Comparison of ENCODE assay signal across 15 cellular contexts in the genomic region with DNA sequence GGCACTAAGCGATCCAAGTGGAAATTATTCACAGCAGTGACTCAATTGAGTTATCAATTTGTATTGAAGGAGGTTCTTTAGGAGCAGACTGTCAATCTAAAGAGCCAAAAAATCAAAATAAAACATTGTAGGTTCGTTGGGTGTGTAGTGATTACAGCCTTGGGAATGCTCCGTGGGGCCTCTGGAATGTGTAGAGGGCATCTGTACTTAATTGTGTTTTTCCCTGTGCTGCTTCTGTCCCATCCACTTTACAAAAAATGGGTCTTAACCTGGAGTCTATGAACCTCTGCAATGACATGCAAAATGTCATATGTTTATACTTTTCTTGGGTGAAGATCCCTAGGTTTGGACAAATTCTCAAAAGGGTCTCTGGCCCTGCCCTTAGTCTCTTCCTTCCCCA.
DNase-seq lines count a peak whose midpoint lies in the region; ATAC-seq, FAIRE-seq and TF ChIP-seq lines count a peak whose summit lies in the region.
"Had no signal": no experiment of that assay in that cellular context is flagged by ENCODE, and none has a peak within 500 bp of the region (broad histone marks: within the 10 kb centered on the region; RNA-seq: fewer than 3 reads in every experiment).

No MANE protein-coding gene starts in this region.

- H3K36me3 ChIP-seq in PC-3 (ENCODE audit: low read depth, low read length) (no peaks in the 10 kb centered on the region), endothelial cell of umbilical vein (ENCODE audit: control insufficient read depth in 2 of 2, extremely low read depth in 1 of 2, insufficient read depth in 2 of 2, low read length in 2 of 2) (no peaks in the 10 kb centered on the region), gastrocnemius medialis (no peaks in the 10 kb centered on the region)

- peak overlapping the region; percentile 83 for H3K27ac Mint-ChIP-seq in progenitor cell of endocrine pancreas

- no peaks in the 10 kb centered on the region for H3K9me2 ChIP-seq in PC-3 (replicated peaks; ENCODE audit: low read length)

- no peak overlapping the region for H3K27ac ChIP-seq in PC-3 (ENCODE audit: low read length)
- H3K27ac ChIP-seq in endothelial cell of umbilical vein (ENCODE audit: insufficient read depth, low read depth, low read length): no peak overlapping the region
- no peak overlapping the region for H3K27ac ChIP-seq in gastrocnemius medialis

- no peaks in the 10 kb centered on the region for H3K9me1 ChIP-seq in endothelial cell of umbilical vein (replicated peaks; ENCODE audit: control insufficient read depth, extremely low read depth, insufficient read depth, low read length)

- H3K9me3 ChIP-seq in PC-3 (ENCODE audit: low read length) (no peaks in the 10 kb centered on the region), endothelial cell of umbilical vein (replicated peaks; ENCODE audit: control insufficient read depth, insufficient read depth, low read length) (no peaks in the 10 kb centered on the region), gastrocnemius medialis (no peaks in the 10 kb centered on the region)

- intact Hi-C loops in PC-3 (cut with micrococcal nuclease) (no loop called here), endothelial cell of umbilical vein (cut with micrococcal nuclease) (no loop called here), gastrocnemius medialis (cut with DNase I; ENCODE audit: low total_unique reads) (no loop called here)

- H3K4me3 ChIP-seq in PC-3 (ENCODE audit: low read length) (no peak overlapping the region), endothelial cell of umbilical vein (replicated peaks in 1 of 3; ENCODE audit: insufficient read depth in 1 of 3, low read depth in 1 of 3, low read length in 3 of 3) (no peak overlapping the region), gastrocnemius medialis (no peak overlapping the region)

- BruUV-seq in PC-3 (replicated peaks; lab: Mats Ljungman, UMichigan): no TSS peak
- BruUV-seq in endothelial cell of umbilical vein (replicated peaks; lab: Mats Ljungman, UMichigan): no TSS peak

- FAIRE-seq in endothelial cell of umbilical vein (lab: Jason Lieb, UNC): peak; percentile 35
- FAIRE-seq: G401.6 had no signal

- no peaks in the 10 kb centered on the region for H3K9me3 Mint-ChIP-seq in progenitor cell of endocrine pancreas (ENCODE audit: low read depth)
- H3K9me3 Mint-ChIP-seq: CD8-positive, alpha-beta T cell had no signal

- H3K79me2 ChIP-seq in PC-3 (ENCODE audit: low read length) (no peaks in the 10 kb centered on the region), endothelial cell of umbilical vein (ENCODE audit: control insufficient read depth, insufficient read depth, low read length) (no peaks in the 10 kb centered on the region)

- H3K27me3 ChIP-seq in PC-3 (ENCODE audit: low read length) (no peaks in the 10 kb centered on the region), endothelial cell of umbilical vein (ENCODE audit: control insufficient read depth in 2 of 2, insufficient read depth in 2 of 2, low read length in 2 of 2) (no peaks in the 10 kb centered on the region), gastrocnemius medialis (no peaks in the 10 kb centered on the region)

- TF ChIP-seq POLR2A in endothelial cell of umbilical vein (IDR thresholded peaks at IDR 0.05; ENCODE audit: low read depth, low read length) (no peak), GM18505 (IDR thresholded peaks at IDR 0.05; ENCODE audit: borderline replicate concordance, extremely low read depth, insufficient read depth, insufficient read length) (no peak), gastrocnemius medialis (IDR thresholded peaks at IDR 0.05) (no peak)

- in situ Hi-C loops in gastrocnemius medialis (cut with MboI; ENCODE audit: low sequenced_read_pairs in 4 of 4): no loop called here

- peaks cover 8% of the 10 kb centered on the region for H3K36me3 Mint-ChIP-seq in progenitor cell of endocrine pancreas (ENCODE audit: insufficient read depth)

- no peak for TF ChIP-seq CTCF in PC-3 (conservative IDR thresholded peaks at IDR 0.05; ENCODE audit: low read depth, low read length)
- no peak for TF ChIP-seq CTCF in endothelial cell of umbilical vein (IDR thresholded peaks at IDR 0.05; ENCODE audit: extremely low read depth in 1 of 2, insufficient read depth in 1 of 2, low read depth in 1 of 2, low read length in 2 of 2)
- TF ChIP-seq CTCF in progenitor cell of endocrine pancreas (IDR thresholded peaks at IDR 0.05; ENCODE audit: unreplicated experiment): no peak
- no peak for TF ChIP-seq CTCF in gastrocnemius medialis (IDR thresholded peaks at IDR 0.05 in 4 of 5, conservative IDR thresholded peaks at IDR 0.05 in 1 of 5)

- CTCF ChIA-PET in PC-3 (lab: Charles Lee): no interaction called here
- CTCF ChIA-PET in endothelial cell of umbilical vein (lab: Charles Lee): interaction anchor here (1.5 kb wide), 1 partner anchor 287 kb away, joined by 6 read pairs; no protein-coding TSS in a partner anchor

- no peak overlapping the region for H3K4me2 ChIP-seq in PC-3 (ENCODE audit: low read length)
- no peak overlapping the region for H3K4me2 ChIP-seq in endothelial cell of umbilical vein (ENCODE audit: insufficient read depth, low read length)

- H3K9ac ChIP-seq in PC-3 (ENCODE audit: low read length) (no peak overlapping the region), endothelial cell of umbilical vein (replicated peaks; ENCODE audit: extremely low read depth, insufficient read depth, low read length) (no peak overlapping the region)

- DNase-seq in EL (peak; percentile 44), PC-3 (no peak), endothelial cell of umbilical vein (ENCODE audit: low read depth, low spot score) (no peak), progenitor cell of endocrine pancreas (ENCODE audit: low spot score, unreplicated experiment) (no peak), gastrocnemius medialis (no peak)
- no peak for DNase-seq in activated CD8-positive, alpha-beta memory T cell treated with anti-CD3 and anti-CD28 coated beads for 24 hours
- DNase-seq: activated effector memory CD4-positive, alpha-beta T cell treated with Interleukin-2 at 50 U/mL for 16 hours; effector CD4-positive, alpha-beta T cell; NCI-H1694 treated with DMSO at 0.1 percent for 48 hours; NCI-H510A treated with DMSO at 0.1 percent for 48 hours; stimulated activated CD4-positive, alpha-beta T cell treated with anti-CD3 and anti-CD28 coated beads, Interleukin-12 subunit alpha, Interleukin-12 subunit beta, amount 100 ng/mL, for 4 hours had no signal

- peaks cover 36% of the 10 kb centered on the region for H3K4me1 Mint-ChIP-seq in progenitor cell of endocrine pancreas (ENCODE audit: low read depth)

- H4K20me1 ChIP-seq in PC-3 (ENCODE audit: low read length): no peaks in the 10 kb centered on the region; the same call in 1 of the 2 replicates
- H4K20me1 ChIP-seq in endothelial cell of umbilical vein (replicated peaks; ENCODE audit: control insufficient read depth, extremely low read depth, insufficient read depth, low read length): no peaks in the 10 kb centered on the region

- no peaks in the 10 kb centered on the region for H3K27me3 Mint-ChIP-seq in progenitor cell of endocrine pancreas

- ATAC-seq in PC-3: 0 out of 2 replicates have a peak, but pooled peaks have one; percentile 27
- no peak for ATAC-seq in HG03520 (IDR thresholded peaks at IDR 0.05; ENCODE audit: unreplicated experiment)
- ATAC-seq in GM18505 (IDR thresholded peaks at IDR 0.05; ENCODE audit: unreplicated experiment): no peak
- ATAC-seq in gastrocnemius medialis: no peak

- dilution Hi-C loops in endothelial cell of umbilical vein (cut with MboI; ENCODE audit: extremely low pct_ligation_motif_present, low sequenced_read_pairs): no loop called here

- H3K4me1 ChIP-seq in PC-3 (ENCODE audit: insufficient read depth, low read length) (peaks cover 7% of the 10 kb centered on the region), endothelial cell of umbilical vein (ENCODE audit: control insufficient read depth, extremely low read depth, insufficient read depth, low read length) (no peaks in the 10 kb centered on the region), gastrocnemius medialis (peaks cover 3 to 8% of the 10 kb centered on the region in 2 donors)

- H3F3A ChIP-seq in PC-3 (ENCODE audit: low read length, unreplicated experiment): no peaks in the 10 kb centered on the region

- H3K4me3 Mint-ChIP-seq in progenitor cell of endocrine pancreas (ENCODE audit: low read depth): no peak overlapping the region
- H3K4me3 Mint-ChIP-seq: CD8-positive, alpha-beta T cell had no signal

- POLR2A ChIA-PET in PC-3 (lab: Charles Lee; ENCODE audit: unreplicated experiment): no interaction called here
- POLR2A ChIA-PET in endothelial cell of umbilical vein (lab: Charles Lee): no interaction called here

- H2AFZ ChIP-seq in PC-3 (ENCODE audit: low read length) (no peak overlapping the region), endothelial cell of umbilical vein (ENCODE audit: low read depth, low read length) (no peak overlapping the region)

TF ChIP-seq in endothelial cell of umbilical vein, 7 proteins besides CTCF, POLR2A, EP300 and RAD21:
- TF ChIP-seq POLR2AphosphoS5 (IDR thresholded peaks at IDR 0.05; ENCODE audit: insufficient read depth, low read depth, low read length) (no peak), JUN (IDR thresholded peaks at IDR 0.05; ENCODE audit: borderline replicate concordance, insufficient read depth, insufficient read length, low read depth) (no peak), GATA2 (IDR thresholded peaks at IDR 0.05; ENCODE audit: insufficient read depth, insufficient read length, low read depth, low read length) (no peak), EZH2 (IDR thresholded peaks at IDR 0.05; ENCODE audit: borderline replicate concordance, low read depth, low read length, severe bottlenecking) (no peak), FOS (IDR thresholded peaks at IDR 0.05; ENCODE audit: borderline replicate concordance, insufficient read depth, low read length) (no peak), MYC (IDR thresholded peaks at IDR 0.05; ENCODE audit: low read depth, low read length) (no peak)
- TF ChIP-seq, protein P1, sequence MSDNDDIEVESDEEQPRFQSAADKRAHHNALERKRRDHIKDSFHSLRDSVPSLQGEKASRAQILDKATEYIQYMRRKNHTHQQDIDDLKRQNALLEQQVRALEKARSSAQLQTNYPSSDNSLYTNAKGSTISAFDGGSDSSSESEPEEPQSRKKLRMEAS (IDR thresholded peaks at IDR 0.05; ENCODE audit: insufficient read depth, insufficient read length): no peak
TF ChIP-seq in endothelial cell of umbilical vein: peak in this region for 0.
